In the genomic region with DNA sequence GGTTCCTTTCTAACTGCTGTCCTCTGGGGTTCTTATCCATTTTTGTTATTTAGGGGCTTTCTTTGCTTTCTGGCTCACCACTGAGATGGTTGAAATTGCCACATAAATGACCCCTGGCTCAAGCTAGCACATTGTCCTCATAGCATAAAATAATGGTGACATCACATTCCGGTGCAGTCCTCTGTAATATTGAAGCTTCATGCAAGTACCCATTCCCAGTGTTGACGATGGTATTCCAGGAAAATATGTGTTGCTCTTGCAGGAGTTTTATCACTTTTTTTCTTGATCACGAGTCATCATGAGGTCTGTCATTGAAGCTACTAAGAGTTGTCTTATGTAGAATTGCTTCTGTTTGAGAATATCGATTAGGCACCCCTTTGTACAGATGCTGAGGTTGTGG, we compare ENCODE assay signal across 18 cellular contexts. TPM values are rescaled to one million over a fixed set of nuclear protein-coding genes. Genes with fewer than 3 reads are reported as not detected.
DNase-seq lines count a peak whose midpoint lies in the region; ATAC-seq, FAIRE-seq and TF ChIP-seq lines count a peak whose summit lies in the region.
"Had no signal": no experiment of that assay in that cellular context is flagged by ENCODE, and none has a peak within 500 bp of the region (broad histone marks: within the 10 kb centered on the region; RNA-seq: fewer than 3 reads in every experiment).

No MANE protein-coding gene starts in this region.

- TF ChIP-seq POLR2A in gastroesophageal sphincter (IDR thresholded peaks at IDR 0.05) = no peak

- H3K4me2 ChIP-seq in astrocyte (ENCODE audit: low read length) = no peak overlapping the region

- H3K79me2 ChIP-seq in astrocyte (ENCODE audit: insufficient read depth, low read length) = peaks cover 4% of the 10 kb centered on the region

- H3K4me3 Mint-ChIP-seq in astrocyte (ENCODE audit: unreplicated experiment) = no peak overlapping the region
- H3K4me3 Mint-ChIP-seq: stimulated activated naive CD8-positive, alpha-beta T cell treated with anti-CD3 and anti-CD28 coated beads, Interleukin-15, amount 100 ng/mL, for 72 hours; T-helper 2 cell treated with Interferon-gamma antibody and Interleukin-4, amounts not matched to agents 5 μg/mL and 100 μg/mL, for 36 hours had no signal

- H2AFZ ChIP-seq in astrocyte (ENCODE audit: low read depth, low read length) = no peak overlapping the region

- H3K27me3 ChIP-seq in astrocyte (ENCODE audit: insufficient read depth, low read length) (no peaks in the 10 kb centered on the region), gastroesophageal sphincter (no peaks in the 10 kb centered on the region)
- H3K27me3 ChIP-seq: gastrocnemius medialis, vagina had no signal

- H4K20me1 ChIP-seq in astrocyte (ENCODE audit: insufficient read depth, low read length) = peaks cover 45% of the 10 kb centered on the region

- no peak overlapping the region for H3K27ac Mint-ChIP-seq in astrocyte (ENCODE audit: unreplicated experiment)
- H3K27ac Mint-ChIP-seq: T-helper 2 cell treated with Interferon-gamma antibody and Interleukin-4, amounts not matched to agents 5 μg/mL and 100 μg/mL, for 36 hours had no signal

- 58 to 76% methylated on average over 4 of the region's 4 CpGs for WGBS in gastroesophageal sphincter (ENCODE audit: low coverage in 1 of 2), 2 donors

- TF ChIP-seq CTCF in astrocyte (IDR thresholded peaks at IDR 0.05; ENCODE audit: insufficient read depth, low read depth, low read length) (no peak), gastroesophageal sphincter (IDR thresholded peaks at IDR 0.05) (no peak), D721Med (IDR thresholded peaks at IDR 0.05; ENCODE audit: insufficient read depth, missing control alignments) (no peak)

- H3K4me3 ChIP-seq in astrocyte (ENCODE audit: insufficient read depth, low read depth, low read length) (no peak overlapping the region), gastroesophageal sphincter (no peak overlapping the region)
- H3K4me3 ChIP-seq: gastrocnemius medialis, mucosa of descending colon, vagina had no signal

- FAIRE-seq in astrocyte (lab: Jason Lieb, UNC) = no peak
- no peak for FAIRE-seq in D721Med (lab: Jason Lieb, UNC)

- H3K9me3 Mint-ChIP-seq in astrocyte (ENCODE audit: unreplicated experiment) = no peaks in the 10 kb centered on the region
- H3K9me3 Mint-ChIP-seq: stimulated activated naive CD8-positive, alpha-beta T cell treated with anti-CD3 and anti-CD28 coated beads, Interleukin-15, amount 100 ng/mL, for 72 hours; T-helper 2 cell treated with Interferon-gamma antibody and Interleukin-4, amounts not matched to agents 5 μg/mL and 100 μg/mL, for 36 hours had no signal

- no peaks in the 10 kb centered on the region for H3K4me1 ChIP-seq in astrocyte (ENCODE audit: insufficient read depth, low read length)
- peaks cover 0 to 73% (median 2%) of the 10 kb centered on the region in 3 donors for H3K4me1 ChIP-seq in gastroesophageal sphincter

- no peaks in the 10 kb centered on the region for H3K27me3 Mint-ChIP-seq in astrocyte (ENCODE audit: low read depth, unreplicated experiment)
- H3K27me3 Mint-ChIP-seq: stimulated activated naive CD8-positive, alpha-beta T cell treated with anti-CD3 and anti-CD28 coated beads, Interleukin-15, amount 100 ng/mL, for 72 hours had no signal

- peak; percentile 6 for DNase-seq in HCEC 1CT
- peak; percentile 62 for DNase-seq in astrocyte (ENCODE audit: low read depth)
- DNase-seq in substantia nigra (lab: John Stamatoyannopoulos, UW) = no peak
- no peak for DNase-seq in D721Med (ENCODE audit: insufficient read length, low spot score)
- no peak for DNase-seq in H4 (ENCODE audit: low spot score)
- DNase-seq: activated CD4-positive, CD25-positive, alpha-beta regulatory T cell; amygdala; gastrocnemius medialis; GDM1; left cardiac atrium; mucosa of descending colon; right cardiac atrium; stimulated activated naive CD8-positive, alpha-beta T cell treated with anti-CD3 and anti-CD28 coated beads, Interleukin-15, amount 100 ng/mL, for 72 hours had no signal

- no peaks in the 10 kb centered on the region for H3K4me1 Mint-ChIP-seq in astrocyte (ENCODE audit: low read depth, unreplicated experiment)

- H3K36me3 Mint-ChIP-seq in astrocyte (ENCODE audit: low read depth, unreplicated experiment) = peaks cover 4% of the 10 kb centered on the region

- no peak overlapping the region for H3K9ac ChIP-seq in astrocyte (ENCODE audit: low read length)

- H3K36me3 ChIP-seq in astrocyte (ENCODE audit: insufficient read depth, low read length) (no peaks in the 10 kb centered on the region), gastroesophageal sphincter (no peaks in the 10 kb centered on the region)
- H3K36me3 ChIP-seq: gastrocnemius medialis, neutrophil, vagina had no signal

- H3K9me3 ChIP-seq in astrocyte (ENCODE audit: insufficient read depth, low read depth, low read length) (no peaks in the 10 kb centered on the region), gastroesophageal sphincter (no peaks in the 10 kb centered on the region)
- H3K9me3 ChIP-seq: gastrocnemius medialis, mucosa of descending colon, neutrophil, vagina had no signal

- no peak for TF ChIP-seq EP300 in gastroesophageal sphincter (IDR thresholded peaks at IDR 0.05)

- ATAC-seq in gastroesophageal sphincter (peak; percentile 66), GM19324 (IDR thresholded peaks at IDR 0.05; ENCODE audit: low FRiP score, unreplicated experiment) (no peak)
- ATAC-seq: gastrocnemius medialis; left cardiac atrium; mucosa of descending colon; right cardiac atrium; stimulated activated naive CD8-positive, alpha-beta T cell treated with anti-CD3 and anti-CD28 coated beads, Interleukin-15, amount 100 ng/mL, for 72 hours had no signal

- no peak overlapping the region for H3K27ac ChIP-seq in astrocyte (ENCODE audit: low read depth, low read length)
- H3K27ac ChIP-seq in gastroesophageal sphincter = peak overlapping the region in 2 of 4 donors; percentile 28 to 49
- H3K27ac ChIP-seq in substantia nigra (ENCODE audit: low read depth, low read length, poor library complexity, severe bottlenecking) = peak overlapping the region; percentile 69
- H3K27ac ChIP-seq: neutrophil, vagina had no signal

RNA-seq across cellular contexts. Expression of gene CRTC3, which starts 56.1 kb away (rescaled TPM):
- total RNA-seq in astrocyte = 21.4 and 22.2 TPM in 2 replicates
- total RNA-seq in gastroesophageal sphincter = 10 to 100 TPM; 44.5 to 68.6 (median 65.6) TPM
- total RNA-seq in H4 (2014; rRNA removed; shearing (Covaris generic)) = 6.8 and 6.9 TPM in 2 replicates

Comparison
In these comparisons a context has a peak if more than half of its experiments do, and no peak if none do; other contexts are left out.
1. DNase-seq: peak in HCEC 1CT (single experiment) and astrocyte (single experiment); none in substantia nigra (0 of 49), D721Med (single experiment) and H4 (single experiment).